11 cellular contexts compared by ENCODE assay signal in the genomic region with DNA sequence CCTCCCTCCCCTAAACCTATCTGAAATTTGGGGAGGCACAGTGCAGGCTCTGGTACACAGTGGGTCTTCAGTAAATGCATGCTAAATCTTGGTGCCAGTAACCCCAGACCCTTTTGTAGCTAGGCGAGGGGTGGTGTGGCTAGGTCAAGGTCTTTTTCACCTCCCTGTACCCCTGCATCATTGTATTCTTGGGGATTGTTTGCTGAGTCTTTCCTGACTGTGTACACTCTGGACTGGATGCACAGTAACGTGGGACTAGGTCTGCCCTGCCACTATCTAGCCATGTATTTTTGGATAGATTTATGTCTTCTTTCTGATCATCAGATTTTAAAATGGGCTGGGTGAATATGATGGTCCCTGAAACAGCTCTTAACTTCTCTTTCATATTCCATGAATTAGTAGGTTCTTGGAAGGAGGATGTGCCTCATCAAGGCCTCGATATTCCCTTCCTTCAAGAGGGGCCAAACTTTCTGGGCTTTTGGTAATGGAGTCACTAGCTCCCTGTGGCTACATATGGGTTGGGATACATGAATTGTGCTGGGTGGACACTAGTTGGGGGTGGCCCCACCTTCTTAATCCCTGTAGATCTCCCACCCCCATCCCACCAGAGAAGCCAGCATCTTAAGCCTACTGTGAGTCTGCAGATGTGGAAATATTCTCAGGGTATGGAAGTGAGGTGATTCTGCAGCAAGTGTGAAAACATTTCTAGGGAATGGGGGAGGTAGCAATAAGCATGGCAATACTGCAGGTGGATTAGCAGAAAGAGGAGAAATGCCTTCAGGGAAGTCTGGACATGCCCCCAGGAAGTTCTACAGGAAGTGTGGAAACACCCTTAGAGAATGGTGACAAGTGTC. TPM values are rescaled to one million over a fixed set of nuclear protein-coding genes. Genes with fewer than 3 reads are reported as not detected.
DNase-seq lines count a peak whose midpoint lies in the region; ATAC-seq and TF ChIP-seq lines count a peak whose summit lies in the region.
"Had no signal": no experiment of that assay in that cellular context is flagged by ENCODE, and none has a peak within 500 bp of the region (broad histone marks: within the 10 kb centered on the region; RNA-seq: fewer than 3 reads in every experiment).

No MANE protein-coding gene starts in this region.

- H3K27ac ChIP-seq in right atrium auricular region, result peak overlapping the region; percentile 100
- peak overlapping the region; percentile 99 for H3K27ac ChIP-seq in esophagus (ENCODE audit: low read depth in 2 of 2, low read length in 1 of 2)
- peak overlapping the region; percentile 99 for H3K27ac ChIP-seq in neutrophil
- H3K27ac ChIP-seq: VCaP had no signal

- no peak for TF ChIP-seq CTCF in right atrium auricular region (IDR thresholded peaks at IDR 0.05)
- no peak for TF ChIP-seq CTCF in neutrophil (IDR thresholded peaks at IDR 0.05)

- H3K9me3 ChIP-seq in right atrium auricular region (no peaks in the 10 kb centered on the region), esophagus (ENCODE audit: control insufficient read depth in 2 of 2, insufficient read depth in 1 of 2, low read depth in 1 of 2, low read length in 1 of 2) (no peaks in the 10 kb centered on the region), neutrophil (no peaks in the 10 kb centered on the region)

- H3K4me3 ChIP-seq in right atrium auricular region, result peak overlapping the region; percentile 1 to 96
- peak overlapping the region; percentile 34 to 83 for H3K4me3 ChIP-seq in esophagus (ENCODE audit: low read depth in 1 of 2, low read length in 2 of 2)
- peak overlapping the region in 1 of 2 experiments; percentile 71 for H3K4me3 ChIP-seq in neutrophil (ENCODE audit: low read depth in 1 of 2, low read length in 1 of 2)

- WGBS in esophagus, 2 donors, result 84 to 87% methylated on average over 3 of the region's 3 CpGs

- H3K27me3 ChIP-seq in right atrium auricular region (no peaks in the 10 kb centered on the region), esophagus (ENCODE audit: control insufficient read depth in 1 of 2, insufficient read depth in 2 of 2, low read length in 2 of 2) (no peaks in the 10 kb centered on the region), neutrophil (peaks cover 8% of the 10 kb centered on the region)

- DNase-seq in right atrium auricular region (ENCODE audit: low spot score) (no peak), cardiac septum (ENCODE audit: low spot score) (no peak), NCI-H526 treated with DMSO at 0.1 percent for 48 hours (lab: John Stamatoyannopoulos, UW) (no peak), SIG-M5 treated with dmso at 0.1 percent for 504 hours (lab: John Stamatoyannopoulos, UW; ENCODE audit: unreplicated experiment) (no peak), DMS 273 (lab: John Stamatoyannopoulos, UW; ENCODE audit: unreplicated experiment) (no peak)
- DNase-seq: activated effector memory CD4-positive, alpha-beta T cell treated with anti-CD3 and anti-CD28 coated beads, Interleukin-2, amount 50 U/mL, for 16 hours; retina had no signal

- intact Hi-C loops in cardiac septum (cut with DNase I), result loop anchor here (5.0 to 10.0 kb wide), 2 partner anchors 169 to 391 kb away; no protein-coding TSS in a partner anchor

- H3K4me1 ChIP-seq in right atrium auricular region (peaks cover 0 to 67% of the 10 kb centered on the region in 2 donors), esophagus (ENCODE audit: control insufficient read depth in 2 of 2, insufficient read depth in 2 of 2, low read length in 1 of 2) (peaks cover 0 to 17% of the 10 kb centered on the region in 2 donors), neutrophil (ENCODE audit: control insufficient read depth in 1 of 2, insufficient read depth in 1 of 2, low read depth in 1 of 2, low read length in 1 of 2) (peaks cover 62 to 70% of the 10 kb centered on the region in 2 experiments)

- no peak for ATAC-seq in GM18861 (IDR thresholded peaks at IDR 0.05; ENCODE audit: unreplicated experiment)

- H3K36me3 ChIP-seq in right atrium auricular region (peaks cover 9% of the 10 kb centered on the region), esophagus (ENCODE audit: control insufficient read depth in 2 of 2, insufficient read depth in 2 of 2, low read length in 1 of 2) (peaks cover 0 to 8% of the 10 kb centered on the region in 2 donors), neutrophil (peaks cover 10% of the 10 kb centered on the region)

RNA-seq across cellular contexts. Expression of a gene that starts 2.1 kb away (rescaled TPM):
- total RNA-seq in right atrium auricular region (10 to 100 TPM; 59.5 to 66.0 TPM), cardiac septum (117 TPM)
- 10 to 100 TPM; 39.5 to 57.1 TPM for polyA plus RNA-seq in esophagus

RNA-seq across cellular contexts. Expression of a gene that starts 29.4 kb away (rescaled TPM):
- total RNA-seq in right atrium auricular region (10 to 100 TPM; 16.6 to 17.7 TPM), cardiac septum (11.0 TPM)
- 10 to 100 TPM; 14.2 to 22.5 TPM for polyA plus RNA-seq in esophagus
